ENCODE assay signal across 7 cellular contexts in genomic region chr19:7535993-7536685, GRCh38. TPM values are rescaled to one million over a fixed set of nuclear protein-coding genes. Genes with fewer than 3 reads are reported as not detected.
A peak's percentile ranks its signal among the peaks of the same experiment; 100 is the strongest.
DNase-seq lines count a peak whose midpoint lies in the region; ATAC-seq and TF ChIP-seq lines count a peak whose summit lies in the region.

No MANE protein-coding gene starts in this region.

- no peaks in the 10 kb centered on the region for H3K9me3 ChIP-seq in SJCRH30 (replicated peaks)
- no peaks in the 10 kb centered on the region for H3K9me3 ChIP-seq in psoas muscle

- H3K36me3 ChIP-seq in SJCRH30 (no peaks in the 10 kb centered on the region), psoas muscle (ENCODE audit: insufficient read depth in 1 of 2, low read depth in 1 of 2) (peaks cover 3 to 49% of the 10 kb centered on the region in 2 donors)

- intact Hi-C loops in psoas muscle (cut with DNase I) = loop anchor here in 1 of 2 donors (10.0 kb wide), 1 partner anchor 141 kb away; no protein-coding TSS in a partner anchor

- H3K27me3 ChIP-seq in SJCRH30 (no peaks in the 10 kb centered on the region), psoas muscle (ENCODE audit: insufficient read depth in 3 of 3, low read length in 2 of 3) (no peaks in the 10 kb centered on the region)

- peak overlapping the region; percentile 65 for H3K4me3 ChIP-seq in SJCRH30
- H3K4me3 ChIP-seq in fibroblast of mammary gland (ENCODE audit: control insufficient read depth, low read depth, low read length) = peak overlapping the region; percentile 93
- H3K4me3 ChIP-seq in psoas muscle = peak overlapping the region; percentile 91

- 19 to 24% (median 20%) methylated on average over 28 to 30 of the region's 30 CpGs for WGBS in psoas muscle, 3 donors

- ATAC-seq in GM21717 (IDR thresholded peaks at IDR 0.05; ENCODE audit: unreplicated experiment) (peak; percentile 10), psoas muscle (peak in 1 of 4 donors; percentile 1)

- H3K27ac ChIP-seq in SJCRH30 (no peak overlapping the region), psoas muscle (peak overlapping the region; percentile 86)

- H3K4me1 ChIP-seq in SJCRH30 (no peaks in the 10 kb centered on the region), psoas muscle (peaks cover 11% of the 10 kb centered on the region)

- no peak for TF ChIP-seq CTCF in fibroblast of mammary gland (conservative IDR thresholded peaks at IDR 0.05; ENCODE audit: control insufficient read depth, insufficient read depth, low read depth, low read length)
- TF ChIP-seq CTCF in psoas muscle (IDR thresholded peaks at IDR 0.05) = no peak

- DNase-seq in SJCRH30 (no peak), fibroblast of mammary gland (ENCODE audit: low read depth) (no peak), psoas muscle (no peak), NCI-H510A (lab: John Stamatoyannopoulos, UW) (no peak), inferior parietal cortex (ENCODE audit: extremely low spot score) (no peak)
- DNase-seq in stimulated activated CD4-positive, alpha-beta T cell treated with anti-CD3 and anti-CD28 coated beads, Interleukin-2, amount 100 ng/mL, for 24 hours = no peak

RNA-seq across cellular contexts. Expression of gene PNPLA6, which starts 0.6 kb away (rescaled TPM):
- 14.2 and 17.3 TPM in 2 replicates for total RNA-seq in SJCRH30 (2014; rRNA removed; shearing (Covaris generic))
- 10 to 100 TPM; 53.3 to 72.8 (median 62.7) TPM for total RNA-seq in psoas muscle
- polyA plus RNA-seq in psoas muscle = 10 to 100 TPM; 31.8 to 63.8 (median 34.6) TPM

RNA-seq across cellular contexts. Expression of gene MCOLN1, which starts 13.7 kb away (rescaled TPM):
- 3.8 and 5.8 TPM in 2 replicates for total RNA-seq in SJCRH30 (2014; rRNA removed; shearing (Covaris generic))
- 10 to 100 TPM; 15.4 to 23.8 (median 17.0) TPM for total RNA-seq in psoas muscle
- 10 to 100 TPM; 15.9 to 28.6 (median 20.2) TPM for polyA plus RNA-seq in psoas muscle

RNA-seq across cellular contexts. Expression of gene ZNF358, which starts 20.2 kb away (rescaled TPM):
- 28.8 and 33.8 TPM in 2 replicates for total RNA-seq in SJCRH30 (2014; rRNA removed; shearing (Covaris generic))
- total RNA-seq in psoas muscle = 100 to 1,000 TPM in 1 of 4 donors, 10 to 100 TPM in 3; 80.4 to 109 (median 90.1) TPM
- 100 to 1,000 TPM in 1 of 3 donors, 10 to 100 TPM in 2; 38.1 to 110 (median 88.9) TPM for polyA plus RNA-seq in psoas muscle

RNA-seq across cellular contexts. Expression of gene PEX11G, which starts 47.3 kb away (rescaled TPM):
- total RNA-seq in SJCRH30 (2014; rRNA removed; shearing (Covaris generic)) = not detected in 2 replicates
- total RNA-seq in psoas muscle = 1 to 10 TPM; 1.1 to 1.4 (median 1.2) TPM
- 1 to 10 TPM; 1.0 to 1.1 (median 1.1) TPM for polyA plus RNA-seq in psoas muscle

RNA-seq across cellular contexts. Expression of gene CAMSAP3, which starts 59.5 kb away (rescaled TPM):
- 0.04 and 0.10 TPM in 2 replicates for total RNA-seq in SJCRH30 (2014; rRNA removed; shearing (Covaris generic))
- total RNA-seq in psoas muscle = under 1 TPM in 2 of 4 donors, not detected in 2; 0.14 to 0.15 TPM
- polyA plus RNA-seq in psoas muscle = under 1 TPM in 2 of 3 donors, not detected in 1; 0.03 to 0.04 TPM
